8 cellular contexts compared by ENCODE assay signal in the genomic region with DNA sequence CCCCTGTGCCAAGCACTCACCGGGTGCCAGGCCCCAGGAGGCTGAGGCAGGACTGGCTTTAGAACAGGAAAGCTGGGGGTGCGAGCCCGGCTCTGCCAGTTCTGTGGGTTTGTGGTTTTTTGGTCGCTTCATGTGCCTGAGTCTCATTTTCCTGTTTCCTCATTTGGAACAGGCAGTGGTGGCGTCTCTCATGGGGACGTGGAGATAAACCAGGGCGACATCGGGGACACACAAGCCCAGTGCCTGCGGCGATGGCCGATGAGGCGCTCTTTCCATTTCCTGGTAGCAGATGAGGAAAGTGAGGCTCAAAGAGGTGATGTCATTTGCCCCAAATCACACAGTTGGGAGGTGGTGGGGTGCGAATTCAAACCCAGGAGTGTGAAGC. TPM values are rescaled to one million over a fixed set of nuclear protein-coding genes. Genes with fewer than 3 reads are reported as not detected.
A peak's percentile ranks its signal among the peaks of the same experiment; 100 is the strongest.
DNase-seq lines count a peak whose midpoint lies in the region; ATAC-seq and TF ChIP-seq lines count a peak whose summit lies in the region.

No MANE protein-coding gene starts in this region.

- peaks cover 5 to 17% (median 14%) of the 10 kb centered on the region in 4 donors for H3K4me1 Mint-ChIP-seq in naive thymus-derived CD8-positive, alpha-beta T cell
- peaks cover 9% of the 10 kb centered on the region for H3K4me1 Mint-ChIP-seq in nephron progenitor cell

- peak; percentile 62 to 68 for ATAC-seq in naive thymus-derived CD8-positive, alpha-beta T cell
- no peak for ATAC-seq in GM18498 (IDR thresholded peaks at IDR 0.05; ENCODE audit: unreplicated experiment)
- no peak for ATAC-seq in omental fat pad (ENCODE audit: low FRiP score)
- ATAC-seq in HG03097 (IDR thresholded peaks at IDR 0.05; ENCODE audit: low FRiP score, unreplicated experiment): no peak

- no peaks in the 10 kb centered on the region for H3K27me3 Mint-ChIP-seq in naive thymus-derived CD8-positive, alpha-beta T cell
- H3K27me3 Mint-ChIP-seq in nephron progenitor cell (ENCODE audit: low read depth, poor library complexity): peaks cover 3% of the 10 kb centered on the region

- H3K9me3 Mint-ChIP-seq in naive thymus-derived CD8-positive, alpha-beta T cell: no peaks in the 10 kb centered on the region
- peaks cover 5% of the 10 kb centered on the region for H3K9me3 Mint-ChIP-seq in nephron progenitor cell

- DNase-seq in Ammon's horn (ENCODE audit: low spot score) (peak; percentile 28), NCI-H2196 (lab: John Stamatoyannopoulos, UW; ENCODE audit: unreplicated experiment) (peak; percentile 43), activated T-cell treated with anti-CD3 and anti-CD28 coated beads for 48 hours (ENCODE audit: low read depth) (peak; percentile 59), omental fat pad (ENCODE audit: low spot score) (no peak), nephron progenitor cell (no peak)
- peak in 3 of 10 donors; percentile 18 to 62 (median 25) for DNase-seq in naive thymus-derived CD8-positive, alpha-beta T cell

- peak overlapping the region in 9 of 10 donors; percentile 36 to 80 (median 60) for H3K4me3 Mint-ChIP-seq in naive thymus-derived CD8-positive, alpha-beta T cell
- H3K4me3 Mint-ChIP-seq in nephron progenitor cell: no peak overlapping the region

- POLR2A ChIA-PET in naive thymus-derived CD8-positive, alpha-beta T cell (lab: Charles Lee): no interaction called here

- H3K27ac Mint-ChIP-seq in naive thymus-derived CD8-positive, alpha-beta T cell: peak overlapping the region in 5 of 10 donors; percentile 31 to 85 (median 66)
- H3K27ac Mint-ChIP-seq in nephron progenitor cell: no peak overlapping the region

- no peaks in the 10 kb centered on the region for H3K36me3 Mint-ChIP-seq in naive thymus-derived CD8-positive, alpha-beta T cell
- no peaks in the 10 kb centered on the region for H3K36me3 Mint-ChIP-seq in nephron progenitor cell (ENCODE audit: low read depth)

- no peak for TF ChIP-seq CTCF in omental fat pad (IDR thresholded peaks at IDR 0.05)
- TF ChIP-seq CTCF in nephron progenitor cell (IDR thresholded peaks at IDR 0.05): no peak

RNA-seq across cellular contexts. Expression of a gene that starts 20.8 kb away (rescaled TPM):
- total RNA-seq in naive thymus-derived CD8-positive, alpha-beta T cell: 10 to 100 TPM; 12.6 to 14.3 TPM
- 1 to 10 TPM; 3.7 to 9.1 (median 6.0) TPM for polyA plus RNA-seq in naive thymus-derived CD8-positive, alpha-beta T cell
- total RNA-seq in omental fat pad: 10 to 100 TPM; 27.7 to 72.5 (median 33.3) TPM

Comparison
In these comparisons a context has a peak if more than half of its experiments do, and no peak if none do; other contexts are left out.
1. DNase-seq: peak in Ammon's horn (single experiment), NCI-H2196 (single experiment) and activated T-cell treated with anti-CD3 and anti-CD28 coated beads for 48 hours (single experiment); none in omental fat pad (single experiment) and nephron progenitor cell (single experiment).
2. ATAC-seq: peak in naive thymus-derived CD8-positive, alpha-beta T cell (2 of 2); none in GM18498 (single experiment), omental fat pad (single experiment) and HG03097 (single experiment).